ENCODE assay signal across 8 cellular contexts in the genomic region with DNA sequence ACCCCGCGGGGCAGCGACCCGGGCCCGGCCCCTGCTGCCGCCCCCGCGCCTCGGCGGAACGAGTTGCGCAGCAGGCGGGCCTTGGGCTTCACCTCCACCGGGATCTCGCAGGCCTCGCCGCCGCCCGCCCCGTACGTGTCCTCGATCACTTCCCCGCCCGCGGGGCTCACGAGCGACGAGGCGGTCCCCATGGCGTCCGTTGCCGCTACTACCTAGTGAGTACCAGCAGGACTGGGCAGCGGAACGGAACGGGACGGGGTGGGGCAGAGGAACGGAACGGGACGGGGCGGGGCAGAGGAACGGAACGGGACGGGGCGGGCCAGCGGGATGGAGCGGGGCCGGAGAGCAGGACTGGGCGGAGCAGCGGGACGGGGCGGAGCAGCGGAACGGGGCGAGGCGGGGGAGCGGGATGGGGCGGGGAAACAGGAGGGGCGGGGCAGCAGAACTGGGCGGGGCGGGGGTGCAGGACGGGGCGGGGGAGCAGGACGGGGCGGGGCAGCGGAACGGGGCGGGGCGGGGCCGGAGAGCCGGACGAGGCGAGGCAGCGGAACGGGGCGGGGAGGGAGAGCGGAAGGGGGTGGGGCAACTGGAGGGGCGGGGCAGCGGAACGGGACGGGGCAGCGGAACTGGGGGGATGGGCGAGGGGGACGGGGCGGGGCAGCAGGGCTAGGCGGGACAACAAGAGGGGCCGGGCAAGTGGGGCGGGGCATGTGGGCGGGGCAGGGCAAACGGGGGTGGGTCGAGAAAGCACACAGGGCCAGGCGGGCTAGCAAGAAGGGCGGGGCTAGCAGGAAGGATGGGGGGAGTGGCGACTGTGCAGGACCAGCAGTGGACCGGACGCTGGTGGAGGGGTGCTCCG. TPM values are rescaled to one million over a fixed set of nuclear protein-coding genes. Genes with fewer than 3 reads are reported as not detected.
DNase-seq lines count a peak whose midpoint lies in the region; ATAC-seq, FAIRE-seq and TF ChIP-seq lines count a peak whose summit lies in the region.

A gene with protein sequence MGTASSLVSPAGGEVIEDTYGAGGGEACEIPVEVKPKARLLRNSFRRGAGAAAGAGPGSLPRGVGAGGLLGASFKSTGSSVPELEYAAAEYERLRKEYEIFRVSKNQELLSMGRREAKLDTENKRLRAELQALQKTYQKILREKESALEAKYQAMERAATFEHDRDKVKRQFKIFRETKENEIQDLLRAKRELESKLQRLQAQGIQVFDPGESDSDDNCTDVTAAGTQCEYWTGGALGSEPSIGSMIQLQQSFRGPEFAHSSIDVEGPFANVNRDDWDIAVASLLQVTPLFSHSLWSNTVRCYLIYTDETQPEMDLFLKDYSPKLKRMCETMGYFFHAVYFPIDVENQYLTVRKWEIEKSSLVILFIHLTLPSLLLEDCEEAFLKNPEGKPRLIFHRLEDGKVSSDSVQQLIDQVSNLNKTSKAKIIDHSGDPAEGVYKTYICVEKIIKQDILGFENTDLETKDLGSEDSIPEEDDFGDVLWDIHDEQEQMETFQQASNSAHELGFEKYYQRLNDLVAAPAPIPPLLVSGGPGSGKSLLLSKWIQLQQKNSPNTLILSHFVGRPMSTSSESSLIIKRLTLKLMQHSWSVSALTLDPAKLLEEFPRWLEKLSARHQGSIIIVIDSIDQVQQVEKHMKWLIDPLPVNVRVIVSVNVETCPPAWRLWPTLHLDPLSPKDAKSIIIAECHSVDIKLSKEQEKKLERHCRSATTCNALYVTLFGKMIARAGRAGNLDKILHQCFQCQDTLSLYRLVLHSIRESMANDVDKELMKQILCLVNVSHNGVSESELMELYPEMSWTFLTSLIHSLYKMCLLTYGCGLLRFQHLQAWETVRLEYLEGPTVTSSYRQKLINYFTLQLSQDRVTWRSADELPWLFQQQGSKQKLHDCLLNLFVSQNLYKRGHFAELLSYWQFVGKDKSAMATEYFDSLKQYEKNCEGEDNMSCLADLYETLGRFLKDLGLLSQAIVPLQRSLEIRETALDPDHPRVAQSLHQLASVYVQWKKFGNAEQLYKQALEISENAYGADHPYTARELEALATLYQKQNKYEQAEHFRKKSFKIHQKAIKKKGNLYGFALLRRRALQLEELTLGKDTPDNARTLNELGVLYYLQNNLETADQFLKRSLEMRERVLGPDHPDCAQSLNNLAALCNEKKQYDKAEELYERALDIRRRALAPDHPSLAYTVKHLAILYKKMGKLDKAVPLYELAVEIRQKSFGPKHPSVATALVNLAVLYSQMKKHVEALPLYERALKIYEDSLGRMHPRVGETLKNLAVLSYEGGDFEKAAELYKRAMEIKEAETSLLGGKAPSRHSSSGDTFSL (N-terminal part only) (minus strand): TSS at position 245 of the 859 bp plus-strand sequence. CDS start 54 bp downstream, at position 191.

- peak; percentile 70; the same call in 1 of the 2 replicates for TF ChIP-seq POLR2A in GM12892 (IDR thresholded peaks at IDR 0.05; ENCODE audit: low read depth, low read length)
- peak; percentile 57 to 89 for TF ChIP-seq POLR2A in adrenal gland (IDR thresholded peaks at IDR 0.05)
- peak; percentile 34 to 89 for TF ChIP-seq POLR2A in heart left ventricle (IDR thresholded peaks at IDR 0.05)

- H3K36me3 ChIP-seq in adrenal gland (replicated peaks in 1 of 2) (peaks cover 0 to 16% of the 10 kb centered on the region in 2 donors), heart left ventricle (peaks cover 0 to 22% (median 11%) of the 10 kb centered on the region in 9 donors)

- H3K4me3 ChIP-seq in adrenal gland (peak within 1 kb of the TSS; percentile 10 to 96 (median 66)), heart left ventricle (peak within 1 kb of the TSS; percentile 70 to 99 (median 86))

- ATAC-seq in HG02840 (IDR thresholded peaks at IDR 0.05; ENCODE audit: low FRiP score, unreplicated experiment) (peak; percentile 80), heart left ventricle (peak; percentile 91 to 95 (median 92))

- no peaks in the 10 kb centered on the region for H3K9me3 ChIP-seq in adrenal gland (replicated peaks in 1 of 3)
- H3K9me3 ChIP-seq in heart left ventricle: no peaks in the 10 kb centered on the region

- FAIRE-seq in GM12892 (lab: Jason Lieb, UNC): peak; percentile 97

- DNase-seq in GM12892 (ENCODE audit: insufficient read length): peak; percentile 84
- peak; percentile 50 for DNase-seq in NCI-H1436 treated with DMSO at 0.1 percent for 48 hours (lab: John Stamatoyannopoulos, UW)
- DNase-seq in T-helper 1 cell: peak; percentile 95 to 99 (median 97)
- DNase-seq in adrenal gland: peak; percentile 98 to 100 (median 99)
- DNase-seq in heart left ventricle: peak; percentile 97 to 100 (median 99)
- peak; percentile 99 for DNase-seq in posterior vena cava (ENCODE audit: low spot score)
- DNase-seq in ureter (ENCODE audit: low spot score): peak; percentile 99

- WGBS in adrenal gland, 4 donors: 0 to 2% (median 2%) methylated on average over 23 to 96 of the region's 96 CpGs
- WGBS in heart left ventricle, 4 donors: 1 to 3% (median 2%) methylated on average over 39 to 96 of the region's 96 CpGs

- intact Hi-C loops in adrenal gland (cut with DNase I): no loop called here
- intact Hi-C loops in heart left ventricle (cut with DNase I): loop anchor here in 9 of 10 donors (1.0 to 10.0 kb wide), 11 partner anchors 60 to 1202 kb away; a partner anchor contains a TSS
- intact Hi-C loops in posterior vena cava (cut with DNase I): loop anchor here in 1 of 2 donors (10.0 kb wide), 1 partner anchor 852 kb away; a partner anchor contains a TSS

- H3K27me3 ChIP-seq in adrenal gland (no peaks in the 10 kb centered on the region), heart left ventricle (no peaks in the 10 kb centered on the region)

- peak in 1 of 6 experiments; percentile 1 for TF ChIP-seq CTCF in adrenal gland (IDR thresholded peaks at IDR 0.05)
- peak in 3 of 12 donors; percentile 9 to 23 (median 14) for TF ChIP-seq CTCF in heart left ventricle (IDR thresholded peaks at IDR 0.05)

- peaks cover 10 to 42% of the 10 kb centered on the region in 2 donors for H3K4me1 ChIP-seq in adrenal gland (replicated peaks in 1 of 2)
- H3K4me1 ChIP-seq in heart left ventricle: peaks cover 0 to 46% (median 28%) of the 10 kb centered on the region in 12 donors

- H3K27ac ChIP-seq in adrenal gland (peak within 1 kb of the TSS; percentile 66 to 100 (median 98)), heart left ventricle (peak within 1 kb of the TSS; percentile 91 to 99 (median 96))

RNA-seq across cellular contexts. Expression of the gene that starts here (rescaled TPM):
- polyA plus RNA-seq in GM12892 (2012; ENCODE audit: missing spikeins): 9.3 TPM
- 10 to 100 TPM; 10.3 to 78.0 (median 22.2) TPM for total RNA-seq in adrenal gland
- 10 to 100 TPM; 14.5 to 42.2 (median 38.1) TPM for polyA plus RNA-seq in adrenal gland
- 10 to 100 TPM in 6 of 9 donors, 1 to 10 TPM in 3; 7.6 to 14.7 (median 10.9) TPM for total RNA-seq in heart left ventricle
- 10 to 100 TPM in 1 of 2 donors, 1 to 10 TPM in 1; 5.3 to 10.4 TPM for polyA plus RNA-seq in heart left ventricle
- 10 to 100 TPM; 22.1 to 24.9 TPM for total RNA-seq in posterior vena cava
- 27.7 TPM for total RNA-seq in ureter

Comparison
In these comparisons a context has a peak if more than half of its experiments do, and no peak if none do; other contexts are left out.
1. Peak in every context shown above with its lines: DNase-seq, ATAC-seq, H3K4me3 ChIP-seq and H3K27ac ChIP-seq.
2. intact Hi-C loops: an anchor here in heart left ventricle (1.0 to 10.0 kb wide); none called in adrenal gland.